ENCODE assay signal across 11 cellular contexts in the genomic region with DNA sequence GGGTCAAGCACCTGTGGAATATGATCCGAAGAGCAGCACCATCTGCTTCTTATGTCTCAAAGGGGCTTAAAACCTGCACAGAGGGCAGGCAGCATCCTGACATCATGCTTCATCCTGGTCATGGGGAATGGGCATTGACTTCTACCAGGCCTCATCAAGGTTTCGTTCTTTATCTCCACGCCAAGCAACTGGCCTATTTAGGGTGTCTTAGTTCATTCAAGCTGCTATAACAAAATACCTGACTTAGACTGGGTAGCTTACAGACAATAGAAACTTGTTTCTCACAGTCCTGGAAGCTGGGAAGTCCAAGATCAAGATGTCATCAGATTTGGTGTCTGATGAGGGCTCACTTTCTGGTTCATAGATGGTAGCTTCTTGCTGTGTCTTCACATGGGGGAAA.
"Had no signal": no experiment of that assay in that cellular context is flagged by ENCODE, and none has a peak within 500 bp of the region (broad histone marks: within the 10 kb centered on the region; RNA-seq: fewer than 3 reads in every experiment).

No MANE protein-coding gene starts in this region.

- DNase-seq: GM23248, GOT3, H7, H9, HCEC 1CT, HFFc6 had no signal

- H3K9me3 Mint-ChIP-seq: GM23338, H9, HFFc6 had no signal

- ATAC-seq: GM23338, HCT116 had no signal

- H2AFZ ChIP-seq: GM23248, GM23338 had no signal

- H3K36me3 ChIP-seq: HAP-1 had no signal

- H3K9ac ChIP-seq: GM23248 had no signal

- H3K4me1 Mint-ChIP-seq: GM23338, H9 had no signal

- H3K4me3 Mint-ChIP-seq: GM23338, H9, HFFc6 had no signal

- H3K4me2 ChIP-seq: GM23338 had no signal

- H3K27ac Mint-ChIP-seq: GM23338, H9, HFFc6 had no signal

- H3K27ac ChIP-seq: GM23248 had no signal

- H3K9me3 ChIP-seq: HAP-1 had no signal

- FAIRE-seq: H1, H54 had no signal

- H3K4me3 ChIP-seq: GM23248, GM23338, HAP-1 had no signal
